Comparison of ENCODE assay signal across 8 cellular contexts in the genomic region with DNA sequence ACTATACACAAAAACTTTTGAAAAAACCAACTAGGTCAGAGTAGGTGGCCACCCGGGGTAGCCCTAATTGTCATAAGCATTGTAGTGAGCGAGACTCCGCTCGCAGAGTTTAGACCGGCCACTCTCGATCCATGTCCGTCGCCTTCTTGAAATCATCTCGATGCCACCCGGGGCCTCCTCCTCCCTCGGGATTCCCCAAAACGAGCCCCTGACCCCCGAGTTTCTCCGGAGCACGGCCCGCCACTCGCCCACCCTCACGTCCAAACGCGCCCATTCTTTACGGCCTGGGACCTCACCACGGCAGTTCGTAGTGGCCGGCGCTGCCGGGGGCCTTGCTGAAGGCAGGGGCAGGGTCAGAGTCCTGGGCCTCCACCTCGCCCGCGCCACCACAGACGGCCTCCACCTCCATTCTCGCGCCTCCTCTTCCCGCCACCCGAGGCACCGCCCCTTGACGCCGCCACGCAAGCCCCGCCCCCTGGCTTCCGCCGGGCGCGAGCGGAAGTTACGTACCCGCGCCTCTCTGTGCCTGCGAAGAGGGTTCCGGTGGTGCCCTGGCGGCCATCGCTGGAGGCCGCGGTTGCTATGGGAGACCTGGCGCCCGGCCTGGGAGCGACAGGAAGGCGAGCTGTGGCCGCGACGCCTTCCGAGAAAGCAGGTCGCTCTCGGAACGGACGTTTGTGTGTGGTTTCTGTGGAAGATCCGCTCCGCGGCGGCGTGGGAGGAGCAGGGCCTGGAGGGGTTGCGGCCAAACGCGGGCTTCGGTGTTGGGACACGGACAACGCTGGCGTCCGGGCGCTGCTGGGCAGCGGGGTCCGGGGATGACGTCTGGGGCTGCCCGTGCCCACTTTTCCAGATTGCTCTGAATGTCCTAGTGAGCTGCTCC. TPM values are rescaled to one million over a fixed set of nuclear protein-coding genes. Genes with fewer than 3 reads are reported as not detected.
DNase-seq lines count a peak whose midpoint lies in the region; ATAC-seq and TF ChIP-seq lines count a peak whose summit lies in the region.

A gene (minus strand): TSS at position 425 of the 883 bp plus-strand sequence. CDS start 16 bp downstream, at position 409.

- TF ChIP-seq CTCF in chondrocyte (IDR thresholded peaks at IDR 0.05): peak; percentile 50

- peaks cover 11% of the 10 kb centered on the region for H3K36me3 Mint-ChIP-seq in chondrocyte (ENCODE audit: low read depth)

- H3K4me1 Mint-ChIP-seq in chondrocyte (ENCODE audit: low read depth): peaks cover 30% of the 10 kb centered on the region

- H3K27me3 Mint-ChIP-seq in chondrocyte (ENCODE audit: low read depth): no peaks in the 10 kb centered on the region

- ATAC-seq in GM19035 (IDR thresholded peaks at IDR 0.05; ENCODE audit: unreplicated experiment) (peak; percentile 90), HG03354 (IDR thresholded peaks at IDR 0.05; ENCODE audit: poor library complexity, severe bottlenecking, unreplicated experiment) (peak; percentile 90)

- H3K9me3 Mint-ChIP-seq in chondrocyte (ENCODE audit: low read depth): no peaks in the 10 kb centered on the region

- H3K4me3 Mint-ChIP-seq in chondrocyte (ENCODE audit: unreplicated experiment): peak within 1 kb of the TSS; percentile 91

- H3K27ac Mint-ChIP-seq in chondrocyte (ENCODE audit: unreplicated experiment): peak within 1 kb of the TSS; percentile 98

- peak; percentile 96 to 97 for DNase-seq in AML-193 (lab: John Stamatoyannopoulos, UW)
- DNase-seq in NCI-H460 (ENCODE audit: extremely low read depth, low read depth): peak; percentile 93
- DNase-seq in activated CD4-positive, alpha-beta T cell treated with anti-CD3 and anti-CD28 coated beads for 24 hours (ENCODE audit: low read depth in 2 of 2): peak; percentile 96
- DNase-seq in chondrocyte (ENCODE audit: low spot score): peak; percentile 98
- DNase-seq in kidney glomerular epithelial cell (lab: John Stamatoyannopoulos, UW): peak; percentile 87
- peak; percentile 90 to 97 for DNase-seq in stimulated activated CD4-positive, alpha-beta T cell treated with anti-CD3 and anti-CD28 coated beads, Interleukin-1b, Interleukin-23, amount 100 ng/mL, for 1 hour (ENCODE audit: low read depth in 2 of 2)

RNA-seq across cellular contexts. Expression of the gene that starts here (rescaled TPM):
- total RNA-seq in NCI-H460 (2014; rRNA removed; shearing (Covaris generic)): 30.1 and 37.0 TPM in 2 replicates
- 59.7 and 60.0 TPM in 2 replicates for polyA plus RNA-seq in NCI-H460 (2014; cell fraction: nucleus; rRNA removed)
- total RNA-seq in chondrocyte: 11.0 to 18.4 TPM (median 11.3 TPM) in 3 replicates

Comparison
In these comparisons a context has a peak if more than half of its experiments do, and no peak if none do; other contexts are left out.
1. Peak in every context shown above with its lines: DNase-seq and ATAC-seq.